In genomic region chr11:116972692-116973091, GRCh38 we compare ENCODE assay signal across 13 cellular contexts.
A peak's percentile ranks its signal among the peaks of the same experiment; 100 is the strongest.
DNase-seq lines count a peak whose midpoint lies in the region; ATAC-seq, FAIRE-seq and TF ChIP-seq lines count a peak whose summit lies in the region.
"Had no signal": no experiment of that assay in that cellular context is flagged by ENCODE, and none has a peak within 500 bp of the region (broad histone marks: within the 10 kb centered on the region; RNA-seq: fewer than 3 reads in every experiment).

No MANE protein-coding gene starts in this region.

- peak overlapping the region in 1 of 8 donors; percentile 53 for H3K4me3 Mint-ChIP-seq in naive B cell
- H3K4me3 Mint-ChIP-seq: stimulated activated naive CD8-positive, alpha-beta T cell treated with anti-CD3 and anti-CD28 coated beads, Interleukin-15, Interleukin-2, amounts not matched to agents 100 ng/mL and 50 ng/mL, for 24 hours had no signal

- peaks cover 34 to 75% (median 58%) of the 10 kb centered on the region in 3 donors for H3K4me1 Mint-ChIP-seq in naive B cell

- H3K27ac ChIP-seq in C4-2B (no peak overlapping the region), kidney (ENCODE audit: low read depth in 2 of 2, low read length in 2 of 2) (no peak overlapping the region)

- H3K9me3 ChIP-seq in kidney (ENCODE audit: control insufficient read depth in 1 of 2, low read length in 2 of 2): no peaks in the 10 kb centered on the region

- no peak for FAIRE-seq in kidney (lab: Jason Lieb, UNC)
- FAIRE-seq: G401.6 had no signal

- no peaks in the 10 kb centered on the region for H3K36me3 ChIP-seq in kidney (ENCODE audit: control insufficient read depth in 1 of 2, insufficient read depth in 2 of 2, low read length in 2 of 2)

- peak overlapping the region in 5 of 6 donors; percentile 24 to 76 (median 65) for H3K27ac Mint-ChIP-seq in naive B cell
- H3K27ac Mint-ChIP-seq: stimulated activated naive CD8-positive, alpha-beta T cell treated with anti-CD3 and anti-CD28 coated beads, Interleukin-15, Interleukin-2, amounts not matched to agents 100 ng/mL and 50 ng/mL, for 24 hours had no signal

- intact Hi-C loops in kidney (cut with DNase I): no loop called here

- H3K9me3 Mint-ChIP-seq in naive B cell: no peaks in the 10 kb centered on the region
- H3K9me3 Mint-ChIP-seq: stimulated activated naive CD8-positive, alpha-beta T cell treated with anti-CD3 and anti-CD28 coated beads, Interleukin-15, Interleukin-2, amounts not matched to agents 100 ng/mL and 50 ng/mL, for 24 hours had no signal

- H3K4me3 ChIP-seq in kidney (ENCODE audit: low read length in 2 of 2): no peak overlapping the region

- DNase-seq in MV-4-11 (lab: John Stamatoyannopoulos, UW) (peak; percentile 19), dermis blood vessel endothelial cell (peak; percentile 54), naive B cell (no peak), G401 (ENCODE audit: low spot score) (no peak), kidney (no peak), NCI-H1930 (lab: John Stamatoyannopoulos, UW) (no peak)
- DNase-seq: activated T-cell treated with anti-CD3 and anti-CD28 coated beads for 4 hours, KBM-7, NCI-H2029 treated with DMSO at 0.1 percent for 48 hours had no signal

- no peaks in the 10 kb centered on the region for H3K36me3 Mint-ChIP-seq in naive B cell

- no peak overlapping the region for H3K9ac ChIP-seq in kidney (ENCODE audit: low read length in 2 of 2)

- no peaks in the 10 kb centered on the region for H3K27me3 Mint-ChIP-seq in naive B cell
- H3K27me3 Mint-ChIP-seq: stimulated activated naive CD8-positive, alpha-beta T cell treated with anti-CD3 and anti-CD28 coated beads, Interleukin-15, Interleukin-2, amounts not matched to agents 100 ng/mL and 50 ng/mL, for 24 hours had no signal

- ATAC-seq in naive B cell (ENCODE audit: low read depth in 2 of 2): peak; percentile 16 to 35
- no peak for ATAC-seq in HG02642 (IDR thresholded peaks at IDR 0.05; ENCODE audit: poor library complexity, unreplicated experiment)

- in situ Hi-C loops in G401 (cut with HindIII; ENCODE audit: low sequenced_read_pairs): no loop called here

- TF ChIP-seq CTCF in C4-2B (conservative IDR thresholded peaks at IDR 0.05) (peak; percentile 16; the same call in 1 of the 2 replicates), kidney (IDR thresholded peaks at IDR 0.05; ENCODE audit: borderline replicate concordance, extremely low read depth, insufficient read depth) (no peak)

- no peaks in the 10 kb centered on the region for H3K4me1 ChIP-seq in kidney (ENCODE audit: control insufficient read depth in 1 of 2, insufficient read depth in 1 of 2, low read depth in 1 of 2, low read length in 2 of 2)

Comparison
In these comparisons a context has a peak if more than half of its experiments do, and no peak if none do; other contexts are left out.
1. DNase-seq: peak in MV-4-11 (single experiment) and dermis blood vessel endothelial cell (single experiment); none in naive B cell (single experiment), G401 (single experiment), kidney (single experiment) and NCI-H1930 (0 of 2).